In the genomic region with DNA sequence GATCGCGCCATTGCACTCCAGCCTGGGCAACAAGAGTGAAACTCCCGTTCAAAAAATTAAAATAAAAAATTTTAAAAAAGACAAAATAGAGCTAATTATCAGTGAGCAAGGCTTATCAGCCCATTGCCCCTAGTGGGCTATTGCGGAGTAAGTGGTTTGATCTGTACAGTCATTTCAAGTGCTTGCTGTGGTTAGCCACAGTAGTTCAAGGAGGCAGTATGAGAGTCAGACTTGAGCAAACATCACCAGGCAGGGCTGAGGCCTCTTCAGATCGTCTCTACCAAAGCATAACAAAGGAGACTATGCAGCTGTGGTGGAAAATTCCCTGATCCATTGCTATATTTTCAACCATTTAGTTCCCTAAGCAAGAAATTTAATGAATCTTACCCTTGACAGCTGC, we compare ENCODE assay signal across 8 cellular contexts. TPM values are rescaled to one million over a fixed set of nuclear protein-coding genes. Genes with fewer than 3 reads are reported as not detected.
DNase-seq lines count a peak whose midpoint lies in the region; ATAC-seq and TF ChIP-seq lines count a peak whose summit lies in the region.

No MANE protein-coding gene starts in this region.

- POLR2A ChIA-PET in OCI-LY7 (lab: Charles Lee): interaction anchor here (0.8 to 2.6 kb wide), 2 partner anchors 19 to 378 kb away, joined by 4 to 8 read pairs; no protein-coding TSS in a partner anchor

- peaks cover 0 to 10% (median 0%) of the 10 kb centered on the region in 7 donors for H3K9me3 Mint-ChIP-seq in CD4-positive, CD25-positive, alpha-beta regulatory T cell
- no peaks in the 10 kb centered on the region for H3K9me3 Mint-ChIP-seq in central memory CD8-positive, alpha-beta T cell

- CTCF ChIA-PET in OCI-LY7 (lab: Charles Lee; ENCODE audit: unreplicated experiment): no interaction called here

- no peaks in the 10 kb centered on the region for H3K9me3 ChIP-seq in CD4-positive, CD25-positive, alpha-beta regulatory T cell (ENCODE audit: control insufficient read depth in 2 of 2, low read length in 2 of 2)
- H3K9me3 ChIP-seq in OCI-LY7 (ENCODE audit: low read length) (no peaks in the 10 kb centered on the region), aorta (ENCODE audit: control insufficient read depth, low read length) (no peaks in the 10 kb centered on the region)

- intact Hi-C loops in OCI-LY7 (cut with micrococcal nuclease; ENCODE audit: unreplicated experiment) (no loop called here), aorta (cut with DNase I) (no loop called here)

- H3K27me3 ChIP-seq in CD4-positive, CD25-positive, alpha-beta regulatory T cell (ENCODE audit: control insufficient read depth, insufficient read depth, low read length): peaks cover 36% of the 10 kb centered on the region
- H3K27me3 ChIP-seq in aorta (ENCODE audit: control insufficient read depth in 1 of 2, insufficient read depth in 2 of 2, low read length in 1 of 2): no peaks in the 10 kb centered on the region

- no peak overlapping the region for H3K4me3 ChIP-seq in CD4-positive, CD25-positive, alpha-beta regulatory T cell (ENCODE audit: low read depth, low read length)
- H3K4me3 ChIP-seq in OCI-LY7 (ENCODE audit: low read depth, low read length, poor library complexity, severe bottlenecking) (no peak overlapping the region), aorta (ENCODE audit: low read length in 2 of 2) (no peak overlapping the region)

- no peaks in the 10 kb centered on the region for H3K36me3 Mint-ChIP-seq in CD4-positive, CD25-positive, alpha-beta regulatory T cell
- peaks cover 4% of the 10 kb centered on the region for H3K36me3 Mint-ChIP-seq in central memory CD8-positive, alpha-beta T cell (ENCODE audit: insufficient read depth)

- TF ChIP-seq CTCF in OCI-LY7 (conservative IDR thresholded peaks at IDR 0.05; ENCODE audit: low read length): peak; percentile 35; the same call in 1 of the 2 replicates

- H3K4me1 Mint-ChIP-seq in CD4-positive, CD25-positive, alpha-beta regulatory T cell: peaks cover 19 to 36% (median 28%) of the 10 kb centered on the region in 4 donors
- peaks cover 40% of the 10 kb centered on the region for H3K4me1 Mint-ChIP-seq in central memory CD8-positive, alpha-beta T cell

- H3K27me3 Mint-ChIP-seq in CD4-positive, CD25-positive, alpha-beta regulatory T cell: peaks cover 63% of the 10 kb centered on the region
- H3K27me3 Mint-ChIP-seq in central memory CD8-positive, alpha-beta T cell: peaks cover 28% of the 10 kb centered on the region

- H3K79me2 ChIP-seq in OCI-LY7 (ENCODE audit: insufficient read depth, low read depth, low read length): no peaks in the 10 kb centered on the region

- peak; percentile 47 to 84 (median 73) for DNase-seq in CD4-positive, CD25-positive, alpha-beta regulatory T cell
- DNase-seq in OCI-LY7 (ENCODE audit: low spot score) (no peak), stromal cell of bone marrow (ENCODE audit: low read depth) (peak; percentile 83), NCI-H1417 treated with DMSO at 0.1 percent for 48 hours (lab: John Stamatoyannopoulos, UW) (no peak), aorta (no peak)
- peak in 1 of 2 donors; percentile 43 for DNase-seq in central memory CD8-positive, alpha-beta T cell (ENCODE audit: low spot score in 2 of 2)

- H4K20me1 ChIP-seq in OCI-LY7 (ENCODE audit: insufficient read depth, low read length): peaks cover under 1% of the 10 kb centered on the region; the same call in 1 of the 2 replicates

- H2AFZ ChIP-seq in OCI-LY7 (ENCODE audit: low read length): no peak overlapping the region

- H3K4me2 ChIP-seq in OCI-LY7 (ENCODE audit: low read length): no peak overlapping the region

- no peak overlapping the region for H3K27ac ChIP-seq in CD4-positive, CD25-positive, alpha-beta regulatory T cell (ENCODE audit: insufficient read depth, low read length, poor library complexity, severe bottlenecking)
- H3K27ac ChIP-seq in OCI-LY7 (ENCODE audit: low read depth, low read length, poor library complexity, severe bottlenecking): no peak overlapping the region
- no peak overlapping the region for H3K27ac ChIP-seq in aorta (ENCODE audit: low read depth in 1 of 2, low read length in 2 of 2)

- H3K9me2 ChIP-seq in OCI-LY7 (ENCODE audit: insufficient read depth, low read length): no peaks in the 10 kb centered on the region

- ATAC-seq in CD4-positive, CD25-positive, alpha-beta regulatory T cell (ENCODE audit: low read depth in 2 of 2): peak; percentile 90 to 93
- ATAC-seq in GM18909 (IDR thresholded peaks at IDR 0.05; ENCODE audit: poor library complexity, unreplicated experiment) (peak; percentile 92), HG03060 (IDR thresholded peaks at IDR 0.05; ENCODE audit: low read depth, unreplicated experiment) (peak; percentile 96), aorta (ENCODE audit: low FRiP score) (no peak)
- ATAC-seq in central memory CD8-positive, alpha-beta T cell (replicated peaks; ENCODE audit: extremely low read depth, poor library complexity, severe bottlenecking): peak; percentile 92

- H3K4me1 ChIP-seq in CD4-positive, CD25-positive, alpha-beta regulatory T cell (ENCODE audit: control insufficient read depth, insufficient read depth, low read length, poor library complexity, severe bottlenecking): peaks cover 19% of the 10 kb centered on the region
- H3K4me1 ChIP-seq in OCI-LY7 (ENCODE audit: insufficient read depth, low read length, poor library complexity, severe bottlenecking) (peaks cover 20% of the 10 kb centered on the region), aorta (ENCODE audit: control insufficient read depth in 1 of 2, insufficient read depth in 2 of 2, low read length in 2 of 2) (no peaks in the 10 kb centered on the region)

- WGBS in aorta, 2 donors: 84 to 94% methylated on average over 5 of the region's 5 CpGs

- no TSS peak for BruUV-seq in OCI-LY7 (replicated peaks; lab: Mats Ljungman, UMichigan)

- H3K27ac Mint-ChIP-seq in CD4-positive, CD25-positive, alpha-beta regulatory T cell: no peak overlapping the region
- H3K27ac Mint-ChIP-seq in central memory CD8-positive, alpha-beta T cell (ENCODE audit: low read depth): no peak overlapping the region

- no peaks in the 10 kb centered on the region for H3K36me3 ChIP-seq in CD4-positive, CD25-positive, alpha-beta regulatory T cell (ENCODE audit: control insufficient read depth, insufficient read depth, low read length)
- no peaks in the 10 kb centered on the region for H3K36me3 ChIP-seq in OCI-LY7 (ENCODE audit: insufficient read depth, low read length)
- no peaks in the 10 kb centered on the region for H3K36me3 ChIP-seq in aorta (ENCODE audit: control insufficient read depth in 1 of 2, insufficient read depth in 2 of 2, low read length in 1 of 2)

- peak overlapping the region in 1 of 4 donors; percentile 53 for H3K4me3 Mint-ChIP-seq in CD4-positive, CD25-positive, alpha-beta regulatory T cell
- no peak overlapping the region for H3K4me3 Mint-ChIP-seq in central memory CD8-positive, alpha-beta T cell

RNA-seq across cellular contexts. Expression of gene SBF2, which starts 4.3 kb away (rescaled TPM):
- total RNA-seq in CD4-positive, CD25-positive, alpha-beta regulatory T cell: 5.5 TPM
- 1 to 10 TPM; 1.1 to 2.1 (median 1.7) TPM for polyA plus RNA-seq in CD4-positive, CD25-positive, alpha-beta regulatory T cell
- 12.4 and 14.3 TPM in 2 replicates for total RNA-seq in OCI-LY7 (2014; rRNA removed; shearing (Covaris generic))
- total RNA-seq in OCI-LY7 (2022) (12.9 and 15.2 TPM in 2 replicates), aorta (10 to 100 TPM; 76.8 to 82.0 TPM)
- 10 to 100 TPM in 1 of 2 donors, 1 to 10 TPM in 1; 6.4 to 18.3 TPM for polyA plus RNA-seq in aorta

RNA-seq across cellular contexts. Expression of gene ADM, which starts 6.5 kb away (rescaled TPM):
- total RNA-seq in CD4-positive, CD25-positive, alpha-beta regulatory T cell: 0.39 TPM
- not detected for polyA plus RNA-seq in CD4-positive, CD25-positive, alpha-beta regulatory T cell
- total RNA-seq in OCI-LY7 (2014; rRNA removed; shearing (Covaris generic)): 4.9 and 5.9 TPM in 2 replicates
- 0.20 and 0.46 TPM in 2 replicates for total RNA-seq in OCI-LY7 (2022)
- 10 to 100 TPM; 31.9 to 76.1 TPM for total RNA-seq in aorta
- 1 to 10 TPM; 1.5 to 3.1 TPM for polyA plus RNA-seq in aorta

Comparison
In these comparisons a context has a peak if more than half of its experiments do, and no peak if none do; other contexts are left out.
1. DNase-seq: peak in CD4-positive, CD25-positive, alpha-beta regulatory T cell (3 of 3) and stromal cell of bone marrow (single experiment); none in OCI-LY7 (single experiment), NCI-H1417 treated with DMSO at 0.1 percent for 48 hours (single experiment) and aorta (0 of 2).
2. RNA of gene SBF2, which starts 4.3 kb away (total RNA-seq): 76.8 to 82.0 TPM in aorta; 12.4 to 15.2 TPM in OCI-LY7 and 5.5 TPM in CD4-positive, CD25-positive, alpha-beta regulatory T cell (single experiment); every median in the first group is over 4 times any median in the second.
3. RNA of gene ADM, which starts 6.5 kb away (total RNA-seq): 31.9 to 76.1 TPM in aorta; 0.20 to 5.9 TPM in OCI-LY7 and 0.39 TPM in CD4-positive, CD25-positive, alpha-beta regulatory T cell (single experiment); every median in the first group is over 4 times any median in the second.